ENCODE assay signal across 12 cellular contexts in genomic region chr3:123656691-123657090, GRCh38.
DNase-seq lines count a peak whose midpoint lies in the region; ATAC-seq and TF ChIP-seq lines count a peak whose summit lies in the region.
"Had no signal": no experiment of that assay in that cellular context is flagged by ENCODE, and none has a peak within 500 bp of the region (broad histone marks: within the 10 kb centered on the region; RNA-seq: fewer than 3 reads in every experiment).

No MANE protein-coding gene starts in this region.

- no peak overlapping the region for H3K4me3 ChIP-seq in choroid plexus epithelial cell (ENCODE audit: low read depth, low read length)
- H3K4me3 ChIP-seq: right atrium auricular region had no signal

- H3K36me3 Mint-ChIP-seq in CD14-positive monocyte (no peaks in the 10 kb centered on the region), HFFc6 (ENCODE audit: low read depth) (peaks cover 70% of the 10 kb centered on the region), neural crest cell (ENCODE audit: low read depth) (peaks cover 22% of the 10 kb centered on the region)

- ATAC-seq in activated CD4-positive, CD25-positive, alpha-beta regulatory T cell treated with anti-CD3 and anti-CD28 coated beads, Interleukin-2, amount 50 U/mL, for 24 hours, result no peak

- TF ChIP-seq CTCF in CD14-positive monocyte (IDR thresholded peaks at IDR 0.05), result peak; percentile 45
- peak; percentile 62 for TF ChIP-seq CTCF in HFFc6 (IDR thresholded peaks at IDR 0.05)
- peak; percentile 31 for TF ChIP-seq CTCF in choroid plexus epithelial cell (conservative IDR thresholded peaks at IDR 0.05; ENCODE audit: low read depth, low read length)
- peak; percentile 51 for TF ChIP-seq CTCF in neural crest cell (conservative IDR thresholded peaks at IDR 0.05)

- H3K4me3 Mint-ChIP-seq in CD14-positive monocyte (no peak overlapping the region), HFFc6 (peak overlapping the region; percentile 25; the same call in 1 of the 2 replicates), neural crest cell (no peak overlapping the region)

- intact Hi-C loops in CD14-positive monocyte (cut with micrococcal nuclease), result no loop called here

- no peak for DNase-seq in CD14-positive monocyte (ENCODE audit: low spot score)
- DNase-seq in HFFc6, result no peak
- DNase-seq in choroid plexus epithelial cell (ENCODE audit: low read depth), result no peak
- no peak for DNase-seq in neural crest cell (ENCODE audit: low read depth, low spot score)
- DNase-seq in activated CD4-positive, CD25-positive, alpha-beta regulatory T cell (lab: John Stamatoyannopoulos, UW), result no peak
- no peak for DNase-seq in SHP77 treated with DMSO at 0.1 percent for 48 hours (lab: John Stamatoyannopoulos, UW)
- no peak for DNase-seq in NCI-H774 (lab: John Stamatoyannopoulos, UW)
- DNase-seq: kidney glomerular epithelial cell, NCI-H446 treated with DMSO at 0.1 percent for 48 hours, T-helper 2 cell had no signal

- H3K27me3 Mint-ChIP-seq in CD14-positive monocyte (ENCODE audit: low read depth in 3 of 3) (peaks cover 1 to 6% (median 6%) of the 10 kb centered on the region in 3 donors), HFFc6 (ENCODE audit: insufficient read depth) (peaks cover 24% of the 10 kb centered on the region), neural crest cell (ENCODE audit: low read depth) (no peaks in the 10 kb centered on the region)

- peaks cover 13% of the 10 kb centered on the region for H3K4me1 Mint-ChIP-seq in CD14-positive monocyte
- H3K4me1 Mint-ChIP-seq in HFFc6 (ENCODE audit: low read depth), result peaks cover 94% of the 10 kb centered on the region
- peaks cover 36% of the 10 kb centered on the region for H3K4me1 Mint-ChIP-seq in neural crest cell

- H3K9me3 Mint-ChIP-seq in CD14-positive monocyte (peaks cover 0 to 9% (median 6%) of the 10 kb centered on the region in 7 donors), HFFc6 (no peaks in the 10 kb centered on the region), neural crest cell (no peaks in the 10 kb centered on the region)

- H3K27ac Mint-ChIP-seq in CD14-positive monocyte (no peak overlapping the region), HFFc6 (peak overlapping the region; percentile 58; the same call in 1 of the 2 replicates), neural crest cell (ENCODE audit: unreplicated experiment) (no peak overlapping the region)
